In the genomic region with DNA sequence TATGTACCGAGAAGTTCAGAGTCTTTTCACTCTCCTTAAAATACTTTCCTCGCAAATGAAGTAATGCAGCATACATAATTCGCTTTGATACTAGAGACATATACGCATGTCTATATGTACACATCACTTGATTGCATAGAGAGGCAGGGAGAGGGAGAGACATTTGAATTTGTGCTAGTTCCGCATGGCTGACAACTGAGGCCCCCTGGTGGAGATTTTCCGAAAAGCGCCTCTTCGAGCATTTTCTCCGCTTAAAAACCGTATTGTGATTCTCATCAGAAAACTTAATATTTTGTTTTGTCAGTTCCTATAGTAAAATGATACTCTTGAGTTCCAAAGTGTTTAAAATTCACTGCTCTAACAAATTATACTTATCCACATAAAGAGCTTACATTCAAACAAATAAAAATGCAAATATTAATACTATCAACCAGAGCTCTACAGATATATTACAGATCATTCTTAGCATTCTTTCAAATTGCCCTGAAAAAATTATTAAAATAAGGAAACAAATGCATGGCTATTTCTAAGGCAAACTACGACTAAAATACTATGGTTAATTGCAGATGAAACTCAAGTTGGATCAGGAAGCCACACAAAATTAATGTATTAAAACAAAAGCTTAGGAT, we compare ENCODE assay signal across 1 cellular context.
TF ChIP-seq lines count a peak whose summit lies in the region.

No MANE protein-coding gene starts in this region.

TF ChIP-seq in K562, 482 proteins besides CTCF, POLR2A, EP300 and RAD21 (continued from another document):
- no peak for TF ChIP-seq HIVEP1 (CRISPR knock-in tag; IDR thresholded peaks at IDR 0.05)
- TF ChIP-seq JUN (IDR thresholded peaks at IDR 0.05; ENCODE audit: borderline replicate concordance, low read depth, low read length) = 0 out of 2 replicates have a peak, but pooled peaks have one; percentile 32
- no peak for TF ChIP-seq JUN (CRISPR knock-in tag; IDR thresholded peaks at IDR 0.05; ENCODE audit: borderline replicate concordance)
- TF ChIP-seq PHB2 (IDR thresholded peaks at IDR 0.05; ENCODE audit: low read depth) = no peak
- TF ChIP-seq RNF219 (CRISPR knock-in tag; IDR thresholded peaks at IDR 0.05) = no peak
- no peak for TF ChIP-seq HMG20B (CRISPR knock-in tag; IDR thresholded peaks at IDR 0.05)
- TF ChIP-seq ZNF12 (CRISPR knock-in tag; IDR thresholded peaks at IDR 0.05) = no peak
- no peak for TF ChIP-seq U2AF1 (optimal IDR thresholded peaks at IDR 0.05; ENCODE audit: low read depth, low read length)
- peak; percentile 19; the same call in 1 of the 2 replicates for TF ChIP-seq SMARCA4 (IDR thresholded peaks at IDR 0.05)
- peak; percentile 22; the same call in 1 of the 2 replicates for TF ChIP-seq ATF7 (IDR thresholded peaks at IDR 0.05)
- no peak for TF ChIP-seq ZNF274 (IDR thresholded peaks at IDR 0.05; ENCODE audit: borderline replicate concordance, low read depth, low read length)
- TF ChIP-seq THRB (CRISPR knock-in tag; conservative IDR thresholded peaks at IDR 0.05) = no peak
- no peak for TF ChIP-seq PRPF4 (IDR thresholded peaks at IDR 0.05; ENCODE audit: insufficient read depth, low read depth, low read length, poor library complexity, severe bottlenecking)
- 0 out of 2 replicates have a peak, but pooled peaks have one; percentile 14 for TF ChIP-seq MTA3 (IDR thresholded peaks at IDR 0.05; ENCODE audit: borderline replicate concordance)
- 0 out of 2 replicates have a peak, but pooled peaks have one; percentile 37 for TF ChIP-seq MYBL2 (IDR thresholded peaks at IDR 0.05; ENCODE audit: low read depth)
- no peak for TF ChIP-seq MYBL2 (CRISPR knock-in tag; IDR thresholded peaks at IDR 0.05; ENCODE audit: borderline replicate concordance)
- no peak for TF ChIP-seq ZNF121 (CRISPR knock-in tag; conservative IDR thresholded peaks at IDR 0.05)
- no peak for TF ChIP-seq ZNF780A (CRISPR knock-in tag; IDR thresholded peaks at IDR 0.05)
- no peak for TF ChIP-seq IFI16 (CRISPR knock-in tag; IDR thresholded peaks at IDR 0.05)
- TF ChIP-seq ZNF224 (CRISPR knock-in tag; IDR thresholded peaks at IDR 0.05) = no peak
- no peak for TF ChIP-seq TRIM24 (IDR thresholded peaks at IDR 0.05)
- no peak for TF ChIP-seq E2F6 (IDR thresholded peaks at IDR 0.05; ENCODE audit: borderline replicate concordance in 1 of 2, extremely low read depth in 1 of 2, insufficient read depth in 1 of 2, insufficient read length in 1 of 2, low read depth in 1 of 2, low read length in 1 of 2, poor library complexity in 1 of 2, severe bottlenecking in 1 of 2)
- no peak for TF ChIP-seq ZNF146 (CRISPR knock-in tag; IDR thresholded peaks at IDR 0.05; ENCODE audit: unreplicated experiment)
- no peak for TF ChIP-seq MTF1 (CRISPR knock-in tag; IDR thresholded peaks at IDR 0.05; ENCODE audit: borderline replicate concordance)
- no peak for TF ChIP-seq ZNF512 (tag; IDR thresholded peaks at IDR 0.05)
- TF ChIP-seq HSF4 (CRISPR knock-in tag; IDR thresholded peaks at IDR 0.05; ENCODE audit: borderline replicate concordance) = no peak
- no peak for TF ChIP-seq SP1 (CRISPR knock-in tag; IDR thresholded peaks at IDR 0.05)
- no peak for TF ChIP-seq ZBTB1 (CRISPR knock-in tag; IDR thresholded peaks at IDR 0.05; ENCODE audit: borderline replicate concordance, low read depth)
- no peak for TF ChIP-seq SIN3A (IDR thresholded peaks at IDR 0.05; ENCODE audit: borderline replicate concordance in 2 of 2, control insufficient read depth in 1 of 2, low read depth in 2 of 2, low read length in 2 of 2)
- no peak for TF ChIP-seq ZNF436 (CRISPR knock-in tag; IDR thresholded peaks at IDR 0.05)
- TF ChIP-seq BDP1 (IDR thresholded peaks at IDR 0.05; ENCODE audit: insufficient read depth, insufficient read length) = no peak
- TF ChIP-seq, protein P1, sequence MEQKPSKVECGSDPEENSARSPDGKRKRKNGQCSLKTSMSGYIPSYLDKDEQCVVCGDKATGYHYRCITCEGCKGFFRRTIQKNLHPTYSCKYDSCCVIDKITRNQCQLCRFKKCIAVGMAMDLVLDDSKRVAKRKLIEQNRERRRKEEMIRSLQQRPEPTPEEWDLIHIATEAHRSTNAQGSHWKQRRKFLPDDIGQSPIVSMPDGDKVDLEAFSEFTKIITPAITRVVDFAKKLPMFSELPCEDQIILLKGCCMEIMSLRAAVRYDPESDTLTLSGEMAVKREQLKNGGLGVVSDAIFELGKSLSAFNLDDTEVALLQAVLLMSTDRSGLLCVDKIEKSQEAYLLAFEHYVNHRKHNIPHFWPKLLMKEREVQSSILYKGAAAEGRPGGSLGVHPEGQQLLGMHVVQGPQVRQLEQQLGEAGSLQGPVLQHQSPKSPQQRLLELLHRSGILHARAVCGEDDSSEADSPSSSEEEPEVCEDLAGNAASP (IDR thresholded peaks at IDR 0.05) = no peak
- TF ChIP-seq POLR2AphosphoS2 (IDR thresholded peaks at IDR 0.05; ENCODE audit: low read length) = no peak
- no peak for TF ChIP-seq ZNF395 (CRISPR knock-in tag; IDR thresholded peaks at IDR 0.05)
- no peak for TF ChIP-seq ZBTB9 (CRISPR knock-in tag; IDR thresholded peaks at IDR 0.05)
- TF ChIP-seq SIN3B (IDR thresholded peaks at IDR 0.05; ENCODE audit: low read depth) = no peak
